11 cellular contexts compared by ENCODE assay signal in genomic region chr22:23961084-23961483, GRCh38. TPM values are rescaled to one million over a fixed set of nuclear protein-coding genes. Genes with fewer than 3 reads are reported as not detected.
DNase-seq lines count a peak whose midpoint lies in the region; ATAC-seq, FAIRE-seq and TF ChIP-seq lines count a peak whose summit lies in the region.
"Not testable (repeated sequence)": the region's sequence is repeated elsewhere in the genome, so short reads cannot be mapped to it uniquely, and the experiment has no call there.
"Had no signal": no experiment of that assay in that cellular context is flagged by ENCODE, and none has a peak within 500 bp of the region (broad histone marks: within the 10 kb centered on the region; RNA-seq: fewer than 3 reads in every experiment).

Gene GSTT2B (minus strand): TSS chr22:23961195. CDS start chr22:23961131, 64 bp downstream.

- dilution Hi-C loops in endothelial cell of umbilical vein (cut with MboI; ENCODE audit: extremely low pct_ligation_motif_present, low sequenced_read_pairs) = not testable (repeated sequence)

- FAIRE-seq in endothelial cell of umbilical vein (lab: Jason Lieb, UNC) = peak; percentile 100

- WGBS in heart left ventricle, 4 donors = no CpG with 5 or more reads among the region's 28 CpGs
- no CpG with 5 or more reads among the region's 28 CpGs for WGBS in right lobe of liver (ENCODE audit: insufficient coverage, low coverage, low lambda C conversion rate, missing lambda C conversion rate)

- H3K27ac Mint-ChIP-seq in GM23338; activated naive CD4-positive, alpha-beta T cell treated with anti-CD3 and anti-CD28 coated beads, Interleukin-2, amount 50 U/mL, for 72 hours: not testable (repeated sequence)

- TF ChIP-seq CTCF in GM23338 (conservative IDR thresholded peaks at IDR 0.05; ENCODE audit: low read depth in 2 of 2); endothelial cell of umbilical vein (IDR thresholded peaks at IDR 0.05; ENCODE audit: extremely low read depth in 1 of 2, insufficient read depth in 1 of 2, low read depth in 1 of 2, low read length in 2 of 2); heart left ventricle (IDR thresholded peaks at IDR 0.05); right lobe of liver (IDR thresholded peaks at IDR 0.05); retinal pigment epithelial cell (conservative IDR thresholded peaks at IDR 0.05; ENCODE audit: low read depth, low read length): not testable (repeated sequence)

- CTCF ChIA-PET in endothelial cell of umbilical vein (lab: Charles Lee) = not testable (repeated sequence)

- not testable (repeated sequence) for H3K9me3 ChIP-seq in MG63; endothelial cell of umbilical vein (replicated peaks; ENCODE audit: control insufficient read depth, insufficient read depth, low read length); heart left ventricle; right lobe of liver

- ATAC-seq in GM23338 (peak; percentile 53), heart left ventricle (peak; percentile 76 to 93 (median 90)), right lobe of liver (peak; percentile 84 to 95 (median 86))
- peak; percentile 26 to 50 for ATAC-seq in activated naive CD4-positive, alpha-beta T cell treated with anti-CD3 and anti-CD28 coated beads, Interleukin-2, amount 50 U/mL, for 72 hours

- not testable (repeated sequence) for H3K79me2 ChIP-seq in GM23338 (replicated peaks; ENCODE audit: insufficient read depth); endothelial cell of umbilical vein (ENCODE audit: control insufficient read depth, insufficient read depth, low read length)

- POLR2A ChIA-PET in endothelial cell of umbilical vein (lab: Charles Lee) = not testable (repeated sequence)

- TF ChIP-seq POLR2A in endothelial cell of umbilical vein (IDR thresholded peaks at IDR 0.05; ENCODE audit: low read depth, low read length); heart left ventricle (IDR thresholded peaks at IDR 0.05); right lobe of liver (IDR thresholded peaks at IDR 0.05): not testable (repeated sequence)

- H3K4me1 Mint-ChIP-seq in GM23338 = not testable (repeated sequence)

- H4K20me1 ChIP-seq in GM23338 (replicated peaks; ENCODE audit: insufficient read depth); endothelial cell of umbilical vein (replicated peaks; ENCODE audit: control insufficient read depth, extremely low read depth, insufficient read depth, low read length): not testable (repeated sequence)

- H3F3A ChIP-seq in GM23338 (replicated peaks; ENCODE audit: low read depth) = not testable (repeated sequence)

- not testable (repeated sequence) for H3K36me3 Mint-ChIP-seq in GM23338 (ENCODE audit: low read depth); activated naive CD4-positive, alpha-beta T cell treated with anti-CD3 and anti-CD28 coated beads, Interleukin-2, amount 50 U/mL, for 72 hours

- H3K9me3 Mint-ChIP-seq in GM23338; activated naive CD4-positive, alpha-beta T cell treated with anti-CD3 and anti-CD28 coated beads, Interleukin-2, amount 50 U/mL, for 72 hours: not testable (repeated sequence)

- not testable (repeated sequence) for H3K27me3 Mint-ChIP-seq in GM23338 (ENCODE audit: insufficient read depth, low read depth, poor library complexity)

- not testable (repeated sequence) for H3K9me2 ChIP-seq in GM23338 (ENCODE audit: insufficient read depth)

- H3K9ac ChIP-seq in endothelial cell of umbilical vein (replicated peaks; ENCODE audit: extremely low read depth, insufficient read depth, low read length) = not testable (repeated sequence)

- H2AFZ ChIP-seq in GM23338; endothelial cell of umbilical vein (ENCODE audit: low read depth, low read length): not testable (repeated sequence)

- H3K27me3 ChIP-seq in GM23338 (ENCODE audit: insufficient read depth); MG63; endothelial cell of umbilical vein (ENCODE audit: control insufficient read depth in 2 of 2, insufficient read depth in 2 of 2, low read length in 2 of 2); heart left ventricle; right lobe of liver: not testable (repeated sequence)

- H3K4me2 ChIP-seq in GM23338 = peak within 1 kb of the TSS; percentile 71; the same call in 1 of the 2 replicates
- not testable (repeated sequence) for H3K4me2 ChIP-seq in endothelial cell of umbilical vein (ENCODE audit: insufficient read depth, low read length)

- H3K36me3 ChIP-seq in GM23338 (ENCODE audit: insufficient read depth); MG63; endothelial cell of umbilical vein (ENCODE audit: control insufficient read depth in 2 of 2, extremely low read depth in 1 of 2, insufficient read depth in 2 of 2, low read length in 2 of 2); heart left ventricle; right lobe of liver: not testable (repeated sequence)

- not testable (repeated sequence) for H3K27ac ChIP-seq in GM23338 (ENCODE audit: low read depth); endothelial cell of umbilical vein (ENCODE audit: insufficient read depth, low read depth, low read length); heart left ventricle; right lobe of liver

- intact Hi-C loops in endothelial cell of umbilical vein (cut with micrococcal nuclease); heart left ventricle (cut with DNase I); right lobe of liver (cut with DNase I): not testable (repeated sequence)

- not testable (repeated sequence) for DNase-seq in GM23338 (ENCODE audit: low spot score); MG63; activated naive CD4-positive, alpha-beta T cell treated with anti-CD3 and anti-CD28 coated beads, Interleukin-2, amount 50 U/mL, for 72 hours (ENCODE audit: low spot score in 2 of 2); endothelial cell of umbilical vein (ENCODE audit: low read depth, low spot score); heart left ventricle; right lobe of liver; retinal pigment epithelial cell (ENCODE audit: low read depth)

- H3K4me1 ChIP-seq in GM23338 (ENCODE audit: insufficient read depth); endothelial cell of umbilical vein (ENCODE audit: control insufficient read depth, extremely low read depth, insufficient read depth, low read length); heart left ventricle; right lobe of liver: not testable (repeated sequence)

- BruUV-seq in endothelial cell of umbilical vein (replicated peaks; lab: Mats Ljungman, UMichigan) = not testable (repeated sequence)

- H3K4me3 Mint-ChIP-seq in GM23338 = not testable (repeated sequence)

- H3K9me1 ChIP-seq in endothelial cell of umbilical vein (replicated peaks; ENCODE audit: control insufficient read depth, extremely low read depth, insufficient read depth, low read length) = not testable (repeated sequence)

- H3K4me3 ChIP-seq in GM23338 (peak within 1 kb of the TSS; percentile 43; the same call in 1 of the 2 replicates), heart left ventricle (peak within 1 kb of the TSS in 2 of 12 donors; percentile 27 to 37), right lobe of liver (peak within 1 kb of the TSS in 1 of 3 donors; percentile 19), retinal pigment epithelial cell (ENCODE audit: low read length) (peak within 1 kb of the TSS; percentile 22)
- H3K4me3 ChIP-seq in MG63; endothelial cell of umbilical vein (replicated peaks in 1 of 3; ENCODE audit: insufficient read depth in 1 of 3, low read depth in 1 of 3, low read length in 3 of 3): not testable (repeated sequence)

RNA-seq across cellular contexts. Expression of gene GSTT2B, which starts in this region (rescaled TPM):
- total RNA-seq in GM23338 (2014; rRNA removed; shearing (Covaris generic)) = 5.7 TPM in 2 replicates
- polyA plus RNA-seq in GM23338 (2016; fragmentation: Nextera tagmentation; extraction: Ambion mirVana) (16.4 and 17.2 TPM in 2 replicates), endothelial cell of umbilical vein (36.1 and 46.5 TPM in 2 replicates), heart left ventricle (10 to 100 TPM in 1 of 2 donors, 1 to 10 TPM in 1; 6.6 to 19.9 TPM)
- total RNA-seq in MG63 (2014; rRNA removed; shearing (Covaris generic); ENCODE audit: low replicate concordance) = 23.8 and 23.9 TPM in 2 replicates
- total RNA-seq in activated naive CD4-positive, alpha-beta T cell treated with anti-CD3 and anti-CD28 coated beads, Interleukin-2, amount 50 U/mL, for 72 hours = under 1 TPM in 1 of 2 donors, not detected in 1; 0.39 TPM
- total RNA-seq in endothelial cell of umbilical vein (4.0 and 33.6 TPM in 2 replicates), heart left ventricle (10 to 100 TPM in 1 of 9 donors, 1 to 10 TPM in 7, under 1 TPM in 1; 0.81 to 15.5 (median 6.2) TPM), right lobe of liver (10 to 100 TPM in 2 of 6 experiments, 1 to 10 TPM in 2, under 1 TPM in 1, not detected in 1; 0.50 to 23.7 (median 3.4) TPM)
- polyA plus RNA-seq in endothelial cell of umbilical vein (2011; cell fraction: cytosol; rRNA removed) = 24.3 and 34.0 TPM in 2 replicates
- 63.1 and 70.4 TPM in 2 replicates for polyA plus RNA-seq in endothelial cell of umbilical vein (2011; cell fraction: nucleus; rRNA removed)
- polyA plus RNA-seq in endothelial cell of umbilical vein (2012) = 20.1 and 20.2 TPM in 2 replicates
- polyA minus RNA-seq in endothelial cell of umbilical vein = 10.2 and 11.3 TPM in 2 replicates
- polyA minus RNA-seq in endothelial cell of umbilical vein (2011; cell fraction: cytosol; rRNA and poly(A)+ RNA removed) = 7.0 TPM
- 3.6 and 4.4 TPM in 2 replicates for polyA minus RNA-seq in endothelial cell of umbilical vein (2011; cell fraction: nucleus; rRNA and poly(A)+ RNA removed)
- total RNA-seq: activated CD4-positive, alpha-beta memory T cell treated with anti-CD3 and anti-CD28 coated beads, Interleukin-2, amount 10 ng/mL, durations not matched to agents 7 days and 5 days; CD4-positive, CD25-positive, alpha-beta regulatory T cell; mononuclear cell; smooth muscle cell had no signal
- polyA plus RNA-seq: CD4-positive, CD25-positive, alpha-beta regulatory T cell had no signal

Comparison
In these comparisons a context has a peak if more than half of its experiments do, and no peak if none do; other contexts are left out.
1. Peak in ATAC-seq in activated naive CD4-positive, alpha-beta T cell treated with anti-CD3 and anti-CD28 coated beads, Interleukin-2, amount 50 U/mL, for 72 hours; RNA of the gene not detected or under 1 TPM.
2. ATAC-seq: peak in every context shown above with its lines; median percentile 90 in heart left ventricle; 86 in right lobe of liver; 53 in GM23338; 38 in activated naive CD4-positive, alpha-beta T cell treated with anti-CD3 and anti-CD28 coated beads, Interleukin-2, amount 50 U/mL, for 72 hours.